Comparison of ENCODE assay signal across 2 cellular contexts in the genomic region with DNA sequence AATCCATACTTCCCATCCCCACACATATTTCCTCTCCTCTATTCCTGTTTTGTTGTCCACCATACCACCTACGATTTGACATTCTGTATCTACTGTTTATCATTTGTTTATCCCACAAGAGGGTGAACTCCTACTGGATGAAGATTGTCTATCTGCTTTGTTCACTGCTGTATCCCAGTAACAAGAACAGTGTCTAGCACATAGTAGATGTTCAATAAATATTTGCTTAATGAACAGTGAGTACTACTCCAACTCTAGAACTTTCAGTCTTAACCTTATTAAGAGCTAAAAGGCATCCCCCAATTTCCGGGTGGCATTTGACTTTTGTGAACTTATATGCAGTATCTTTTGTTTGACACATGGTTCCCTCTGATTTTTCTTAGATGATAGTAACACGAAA.
TF ChIP-seq lines count a peak whose summit lies in the region.

No MANE protein-coding gene starts in this region.

TF ChIP-seq in HepG2, 621 proteins besides CTCF, POLR2A, EP300 and RAD21:
- TF ChIP-seq HNRNPK (IDR thresholded peaks at IDR 0.05; ENCODE audit: low read depth, low read length, poor library complexity, severe bottlenecking) (no peak), TAF15 (IDR thresholded peaks at IDR 0.05; ENCODE audit: low read depth, low read length, poor library complexity, severe bottlenecking) (no peak), MED8 (CRISPR knock-in tag; IDR thresholded peaks at IDR 0.05; ENCODE audit: insufficient replicate concordance) (no peak), MAFK (conservative IDR thresholded peaks at IDR 0.05 in 1 of 2, IDR thresholded peaks at IDR 0.05 in 1 of 2; ENCODE audit: low read length in 2 of 2) (no peak), GPN1 (CRISPR knock-in tag; IDR thresholded peaks at IDR 0.05; ENCODE audit: borderline replicate concordance) (no peak), ZNF850 (CRISPR knock-in tag; conservative IDR thresholded peaks at IDR 0.05) (no peak), HOXA7 (CRISPR knock-in tag; IDR thresholded peaks at IDR 0.05) (no peak), ZNF816 (CRISPR knock-in tag; IDR thresholded peaks at IDR 0.05; ENCODE audit: borderline replicate concordance) (no peak), KMT2A (CRISPR knock-in tag; IDR thresholded peaks at IDR 0.05) (no peak), HCFC1 (IDR thresholded peaks at IDR 0.05; ENCODE audit: low read depth, low read length) (no peak), CHD2 (IDR thresholded peaks at IDR 0.05; ENCODE audit: low read depth, low read length) (no peak)

TF ChIP-seq in neural cell, 6 proteins besides CTCF, POLR2A, EP300 and RAD21:
- TF ChIP-seq, protein P1, sequence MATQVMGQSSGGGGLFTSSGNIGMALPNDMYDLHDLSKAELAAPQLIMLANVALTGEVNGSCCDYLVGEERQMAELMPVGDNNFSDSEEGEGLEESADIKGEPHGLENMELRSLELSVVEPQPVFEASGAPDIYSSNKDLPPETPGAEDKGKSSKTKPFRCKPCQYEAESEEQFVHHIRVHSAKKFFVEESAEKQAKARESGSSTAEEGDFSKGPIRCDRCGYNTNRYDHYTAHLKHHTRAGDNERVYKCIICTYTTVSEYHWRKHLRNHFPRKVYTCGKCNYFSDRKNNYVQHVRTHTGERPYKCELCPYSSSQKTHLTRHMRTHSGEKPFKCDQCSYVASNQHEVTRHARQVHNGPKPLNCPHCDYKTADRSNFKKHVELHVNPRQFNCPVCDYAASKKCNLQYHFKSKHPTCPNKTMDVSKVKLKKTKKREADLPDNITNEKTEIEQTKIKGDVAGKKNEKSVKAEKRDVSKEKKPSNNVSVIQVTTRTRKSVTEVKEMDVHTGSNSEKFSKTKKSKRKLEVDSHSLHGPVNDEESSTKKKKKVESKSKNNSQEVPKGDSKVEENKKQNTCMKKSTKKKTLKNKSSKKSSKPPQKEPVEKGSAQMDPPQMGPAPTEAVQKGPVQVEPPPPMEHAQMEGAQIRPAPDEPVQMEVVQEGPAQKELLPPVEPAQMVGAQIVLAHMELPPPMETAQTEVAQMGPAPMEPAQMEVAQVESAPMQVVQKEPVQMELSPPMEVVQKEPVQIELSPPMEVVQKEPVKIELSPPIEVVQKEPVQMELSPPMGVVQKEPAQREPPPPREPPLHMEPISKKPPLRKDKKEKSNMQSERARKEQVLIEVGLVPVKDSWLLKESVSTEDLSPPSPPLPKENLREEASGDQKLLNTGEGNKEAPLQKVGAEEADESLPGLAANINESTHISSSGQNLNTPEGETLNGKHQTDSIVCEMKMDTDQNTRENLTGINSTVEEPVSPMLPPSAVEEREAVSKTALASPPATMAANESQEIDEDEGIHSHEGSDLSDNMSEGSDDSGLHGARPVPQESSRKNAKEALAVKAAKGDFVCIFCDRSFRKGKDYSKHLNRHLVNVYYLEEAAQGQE (IDR thresholded peaks at IDR 0.05; ENCODE audit: borderline replicate concordance): no peak
- TF ChIP-seq POLR2AphosphoS5 (IDR thresholded peaks at IDR 0.05): no peak
- no peak for TF ChIP-seq SMC3 (conservative IDR thresholded peaks at IDR 0.05; ENCODE audit: poor library complexity)
- TF ChIP-seq EZH2 (IDR thresholded peaks at IDR 0.05; ENCODE audit: borderline replicate concordance, insufficient read depth, low read length, poor library complexity, severe bottlenecking): no peak
- no peak for TF ChIP-seq MXI1 (conservative IDR thresholded peaks at IDR 0.05; ENCODE audit: poor library complexity, severe bottlenecking)
- TF ChIP-seq TAF1 (IDR thresholded peaks at IDR 0.05; ENCODE audit: low read depth): no peak
